ENCODE assay signal across 8 cellular contexts in genomic region chr15:85030301-85031049, GRCh38. TPM values are rescaled to one million over a fixed set of nuclear protein-coding genes. Genes with fewer than 3 reads are reported as not detected.
A peak's percentile ranks its signal among the peaks of the same experiment; 100 is the strongest.
DNase-seq lines count a peak whose midpoint lies in the region; ATAC-seq, FAIRE-seq and TF ChIP-seq lines count a peak whose summit lies in the region.

No MANE protein-coding gene starts in this region.

- no peak overlapping the region for H3K27ac ChIP-seq in CD8-positive, alpha-beta T cell (ENCODE audit: low read depth, low read length)
- H3K27ac ChIP-seq in brain microvascular endothelial cell = peak overlapping the region; percentile 38

- H3K36me3 ChIP-seq in CD8-positive, alpha-beta T cell (ENCODE audit: insufficient read depth, low read length) = no peaks in the 10 kb centered on the region
- H3K36me3 ChIP-seq in brain microvascular endothelial cell (replicated peaks) (no peaks in the 10 kb centered on the region), mucosa of stomach (ENCODE audit: control insufficient read depth, insufficient read depth, low read length) (no peaks in the 10 kb centered on the region)

- no peaks in the 10 kb centered on the region for H3K9me3 Mint-ChIP-seq in CD8-positive, alpha-beta T cell

- H3K27ac Mint-ChIP-seq in CD8-positive, alpha-beta T cell = peak overlapping the region; percentile 19

- no peak overlapping the region for H3K4me3 ChIP-seq in CD8-positive, alpha-beta T cell (ENCODE audit: low read depth, low read length)
- H3K4me3 ChIP-seq in brain microvascular endothelial cell (ENCODE audit: low read depth, low read length) (no peak overlapping the region), mucosa of stomach (ENCODE audit: low read length) (no peak overlapping the region)

- POLR2A ChIA-PET in CD8-positive, alpha-beta T cell (lab: Charles Lee) = interaction anchor here (1.1 kb wide), 1 partner anchor 43 kb away, joined by 3 read pairs; no protein-coding TSS in a partner anchor

- no peak for TF ChIP-seq POLR2A in GM12891 (IDR thresholded peaks at IDR 0.05; ENCODE audit: low read depth, low read length)

- CTCF ChIA-PET in CD8-positive, alpha-beta T cell (lab: Charles Lee) = interaction anchor here (2.3 kb wide), 1 partner anchor 14 kb away, joined by 9 read pairs; no protein-coding TSS in a partner anchor

- H3K9me3 ChIP-seq in CD8-positive, alpha-beta T cell (ENCODE audit: low read length) = no peaks in the 10 kb centered on the region
- H3K9me3 ChIP-seq in mucosa of stomach (ENCODE audit: control insufficient read depth, low read length) = no peaks in the 10 kb centered on the region

- no peak for TF ChIP-seq CTCF in CD8-positive, alpha-beta T cell (IDR thresholded peaks at IDR 0.05)
- TF ChIP-seq CTCF in brain microvascular endothelial cell (IDR thresholded peaks at IDR 0.05; ENCODE audit: low read depth, low read length, missing control alignments) = no peak

- no peak overlapping the region for H3K4me3 Mint-ChIP-seq in CD8-positive, alpha-beta T cell

- DNase-seq in CD8-positive, alpha-beta T cell = no peak
- DNase-seq in HK-2 (ENCODE audit: unreplicated experiment) (peak; percentile 24), brain microvascular endothelial cell (peak; percentile 57), mesenteric fat pad (ENCODE audit: low spot score) (no peak), GM12891 (ENCODE audit: insufficient read length, low spot score) (no peak), NCI-H128 (lab: John Stamatoyannopoulos, UW; ENCODE audit: unreplicated experiment) (no peak)
- no peak for DNase-seq in activated CD4-positive, CD25-positive, alpha-beta regulatory T cell treated with anti-CD3 and anti-CD28 coated beads, Interleukin-2, amount 50 U/mL, for 72 hours

- peak; percentile 69 for ATAC-seq in CD8-positive, alpha-beta T cell

- H3K36me3 Mint-ChIP-seq in CD8-positive, alpha-beta T cell = no peaks in the 10 kb centered on the region

- H3K27me3 ChIP-seq in CD8-positive, alpha-beta T cell (ENCODE audit: insufficient read depth, low read length) = no peaks in the 10 kb centered on the region
- H3K27me3 ChIP-seq in brain microvascular endothelial cell (replicated peaks) (no peaks in the 10 kb centered on the region), mucosa of stomach (ENCODE audit: control insufficient read depth, insufficient read depth, low read length) (no peaks in the 10 kb centered on the region)

- intact Hi-C loops in CD8-positive, alpha-beta T cell (cut with DNase I, micrococcal nuclease) = loop anchor here in 1 of 2 experiments (5.0 kb wide), 1 partner anchor 48 kb away; the partner anchor contains the start of gene PDE8A

- peak overlapping the region; percentile 17 for H3K9ac ChIP-seq in mucosa of stomach (ENCODE audit: low read length)

- in situ Hi-C loops in brain microvascular endothelial cell (cut with HindIII; ENCODE audit: low pct_ligation_motif_present, low sequenced_read_pairs) = no loop called here

- no peaks in the 10 kb centered on the region for H3K27me3 Mint-ChIP-seq in CD8-positive, alpha-beta T cell (ENCODE audit: low read depth)

- no peak for FAIRE-seq in GM12891 (lab: Jason Lieb, UNC)

- H3K4me1 Mint-ChIP-seq in CD8-positive, alpha-beta T cell (ENCODE audit: low read depth) = peaks cover 49% of the 10 kb centered on the region

- H3K4me1 ChIP-seq in CD8-positive, alpha-beta T cell (ENCODE audit: insufficient read depth, low read length) = peaks cover 43% of the 10 kb centered on the region
- H3K4me1 ChIP-seq in mucosa of stomach (ENCODE audit: control insufficient read depth, insufficient read depth, low read length) = peaks cover 44% of the 10 kb centered on the region

TF ChIP-seq in GM12891, 5 proteins besides CTCF, POLR2A, EP300 and RAD21:
- TF ChIP-seq POLR2AphosphoS5 (IDR thresholded peaks at IDR 0.05; ENCODE audit: low read depth, low read length) (no peak), TAF1 (IDR thresholded peaks at IDR 0.05; ENCODE audit: low read depth, low read length) (no peak), SPI1 (IDR thresholded peaks at IDR 0.05; ENCODE audit: low read depth, low read length) (no peak)
TF ChIP-seq in GM12891: peak in this region for 0.

RNA-seq across cellular contexts. Expression of gene PDE8A, which starts 48.8 kb away (rescaled TPM):
- 10 to 100 TPM; 16.4 to 19.7 TPM for total RNA-seq in CD8-positive, alpha-beta T cell
- 80.4 TPM for total RNA-seq in mesenteric fat pad
- polyA plus RNA-seq in GM12891 (2012; ENCODE audit: low read depth, missing spikeins) = 14.2 TPM

Comparison
In these comparisons a context has a peak if more than half of its experiments do, and no peak if none do; other contexts are left out.
1. DNase-seq: peak in HK-2 (single experiment) and brain microvascular endothelial cell (single experiment); none in CD8-positive, alpha-beta T cell (0 of 7), mesenteric fat pad (single experiment), GM12891 (single experiment), NCI-H128 (single experiment) and activated CD4-positive, CD25-positive, alpha-beta regulatory T cell treated with anti-CD3 and anti-CD28 coated beads, Interleukin-2, amount 50 U/mL, for 72 hours (single experiment).